In genomic region chr7:105106473-105106872, GRCh38 we compare ENCODE assay signal across 1 cellular context.
TF ChIP-seq lines count a peak whose summit lies in the region.

No MANE protein-coding gene starts in this region.

TF ChIP-seq in K562, 482 proteins besides CTCF, POLR2A, EP300 and RAD21 (continued from another document and continues in another):
- no peak for TF ChIP-seq KDM2B (CRISPR knock-in tag; IDR thresholded peaks at IDR 0.05)
- TF ChIP-seq, protein P1, sequence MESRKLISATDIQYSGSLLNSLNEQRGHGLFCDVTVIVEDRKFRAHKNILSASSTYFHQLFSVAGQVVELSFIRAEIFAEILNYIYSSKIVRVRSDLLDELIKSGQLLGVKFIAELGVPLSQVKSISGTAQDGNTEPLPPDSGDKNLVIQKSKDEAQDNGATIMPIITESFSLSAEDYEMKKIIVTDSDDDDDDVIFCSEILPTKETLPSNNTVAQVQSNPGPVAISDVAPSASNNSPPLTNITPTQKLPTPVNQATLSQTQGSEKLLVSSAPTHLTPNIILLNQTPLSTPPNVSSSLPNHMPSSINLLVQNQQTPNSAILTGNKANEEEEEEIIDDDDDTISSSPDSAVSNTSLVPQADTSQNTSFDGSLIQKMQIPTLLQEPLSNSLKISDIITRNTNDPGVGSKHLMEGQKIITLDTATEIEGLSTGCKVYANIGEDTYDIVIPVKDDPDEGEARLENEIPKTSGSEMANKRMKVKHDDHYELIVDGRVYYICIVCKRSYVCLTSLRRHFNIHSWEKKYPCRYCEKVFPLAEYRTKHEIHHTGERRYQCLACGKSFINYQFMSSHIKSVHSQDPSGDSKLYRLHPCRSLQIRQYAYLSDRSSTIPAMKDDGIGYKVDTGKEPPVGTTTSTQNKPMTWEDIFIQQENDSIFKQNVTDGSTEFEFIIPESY (CRISPR knock-in tag; IDR thresholded peaks at IDR 0.05), result no peak
- TF ChIP-seq ZKSCAN8 (CRISPR knock-in tag; IDR thresholded peaks at IDR 0.05), result no peak
- no peak for TF ChIP-seq SIX5 (IDR thresholded peaks at IDR 0.05; ENCODE audit: borderline replicate concordance in 1 of 2, insufficient read depth in 1 of 2, low read depth in 1 of 2, low read length in 2 of 2)
- TF ChIP-seq CCAR2 (IDR thresholded peaks at IDR 0.05; ENCODE audit: low read depth, low read length), result no peak
- TF ChIP-seq ZBED1 (IDR thresholded peaks at IDR 0.05), result no peak
- TF ChIP-seq DMBX1 (CRISPR knock-in tag; IDR thresholded peaks at IDR 0.05; ENCODE audit: borderline replicate concordance), result 0 out of 2 replicates have a peak, but pooled peaks have one; percentile 47
- no peak for TF ChIP-seq PHF8 (IDR thresholded peaks at IDR 0.05; ENCODE audit: borderline replicate concordance, low read length)
- TF ChIP-seq, protein P2, sequence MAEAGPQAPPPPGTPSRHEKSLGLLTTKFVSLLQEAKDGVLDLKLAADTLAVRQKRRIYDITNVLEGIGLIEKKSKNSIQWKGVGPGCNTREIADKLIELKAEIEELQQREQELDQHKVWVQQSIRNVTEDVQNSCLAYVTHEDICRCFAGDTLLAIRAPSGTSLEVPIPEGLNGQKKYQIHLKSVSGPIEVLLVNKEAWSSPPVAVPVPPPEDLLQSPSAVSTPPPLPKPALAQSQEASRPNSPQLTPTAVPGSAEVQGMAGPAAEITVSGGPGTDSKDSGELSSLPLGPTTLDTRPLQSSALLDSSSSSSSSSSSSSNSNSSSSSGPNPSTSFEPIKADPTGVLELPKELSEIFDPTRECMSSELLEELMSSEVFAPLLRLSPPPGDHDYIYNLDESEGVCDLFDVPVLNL (CRISPR knock-in tag; IDR thresholded peaks at IDR 0.05; ENCODE audit: low read depth), result no peak
- TF ChIP-seq HNRNPL (IDR thresholded peaks at IDR 0.05; ENCODE audit: low read depth, low read length), result no peak
- TF ChIP-seq, protein P3, sequence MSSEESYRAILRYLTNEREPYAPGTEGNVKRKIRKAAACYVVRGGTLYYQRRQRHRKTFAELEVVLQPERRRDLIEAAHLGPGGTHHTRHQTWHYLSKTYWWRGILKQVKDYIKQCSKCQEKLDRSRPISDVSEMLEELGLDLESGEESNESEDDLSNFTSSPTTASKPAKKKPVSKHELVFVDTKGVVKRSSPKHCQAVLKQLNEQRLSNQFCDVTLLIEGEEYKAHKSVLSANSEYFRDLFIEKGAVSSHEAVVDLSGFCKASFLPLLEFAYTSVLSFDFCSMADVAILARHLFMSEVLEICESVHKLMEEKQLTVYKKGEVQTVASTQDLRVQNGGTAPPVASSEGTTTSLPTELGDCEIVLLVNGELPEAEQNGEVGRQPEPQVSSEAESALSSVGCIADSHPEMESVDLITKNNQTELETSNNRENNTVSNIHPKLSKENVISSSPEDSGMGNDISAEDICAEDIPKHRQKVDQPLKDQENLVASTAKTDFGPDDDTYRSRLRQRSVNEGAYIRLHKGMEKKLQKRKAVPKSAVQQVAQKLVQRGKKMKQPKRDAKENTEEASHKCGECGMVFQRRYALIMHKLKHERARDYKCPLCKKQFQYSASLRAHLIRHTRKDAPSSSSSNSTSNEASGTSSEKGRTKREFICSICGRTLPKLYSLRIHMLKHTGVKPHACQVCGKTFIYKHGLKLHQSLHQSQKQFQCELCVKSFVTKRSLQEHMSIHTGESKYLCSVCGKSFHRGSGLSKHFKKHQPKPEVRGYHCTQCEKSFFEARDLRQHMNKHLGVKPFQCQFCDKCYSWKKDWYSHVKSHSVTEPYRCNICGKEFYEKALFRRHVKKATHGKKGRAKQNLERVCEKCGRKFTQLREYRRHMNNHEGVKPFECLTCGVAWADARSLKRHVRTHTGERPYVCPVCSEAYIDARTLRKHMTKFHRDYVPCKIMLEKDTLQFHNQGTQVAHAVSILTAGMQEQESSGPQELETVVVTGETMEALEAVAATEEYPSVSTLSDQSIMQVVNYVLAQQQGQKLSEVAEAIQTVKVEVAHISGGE (CRISPR knock-in tag; IDR thresholded peaks at IDR 0.05), result no peak
- TF ChIP-seq ZNF780A (CRISPR knock-in tag; IDR thresholded peaks at IDR 0.05), result no peak
- no peak for TF ChIP-seq MTA3 (IDR thresholded peaks at IDR 0.05; ENCODE audit: borderline replicate concordance)
- no peak for TF ChIP-seq FOXA1 (IDR thresholded peaks at IDR 0.05; ENCODE audit: borderline replicate concordance)
- TF ChIP-seq HEY1 (CRISPR knock-in tag; IDR thresholded peaks at IDR 0.05; ENCODE audit: borderline replicate concordance), result no peak
- TF ChIP-seq TSC22D4 (tag; IDR thresholded peaks at IDR 0.05), result no peak
- TF ChIP-seq KLF6 (CRISPR knock-in tag; IDR thresholded peaks at IDR 0.05; ENCODE audit: borderline replicate concordance), result peak; percentile 45; the same call in 1 of the 2 replicates
- TF ChIP-seq, protein P4, sequence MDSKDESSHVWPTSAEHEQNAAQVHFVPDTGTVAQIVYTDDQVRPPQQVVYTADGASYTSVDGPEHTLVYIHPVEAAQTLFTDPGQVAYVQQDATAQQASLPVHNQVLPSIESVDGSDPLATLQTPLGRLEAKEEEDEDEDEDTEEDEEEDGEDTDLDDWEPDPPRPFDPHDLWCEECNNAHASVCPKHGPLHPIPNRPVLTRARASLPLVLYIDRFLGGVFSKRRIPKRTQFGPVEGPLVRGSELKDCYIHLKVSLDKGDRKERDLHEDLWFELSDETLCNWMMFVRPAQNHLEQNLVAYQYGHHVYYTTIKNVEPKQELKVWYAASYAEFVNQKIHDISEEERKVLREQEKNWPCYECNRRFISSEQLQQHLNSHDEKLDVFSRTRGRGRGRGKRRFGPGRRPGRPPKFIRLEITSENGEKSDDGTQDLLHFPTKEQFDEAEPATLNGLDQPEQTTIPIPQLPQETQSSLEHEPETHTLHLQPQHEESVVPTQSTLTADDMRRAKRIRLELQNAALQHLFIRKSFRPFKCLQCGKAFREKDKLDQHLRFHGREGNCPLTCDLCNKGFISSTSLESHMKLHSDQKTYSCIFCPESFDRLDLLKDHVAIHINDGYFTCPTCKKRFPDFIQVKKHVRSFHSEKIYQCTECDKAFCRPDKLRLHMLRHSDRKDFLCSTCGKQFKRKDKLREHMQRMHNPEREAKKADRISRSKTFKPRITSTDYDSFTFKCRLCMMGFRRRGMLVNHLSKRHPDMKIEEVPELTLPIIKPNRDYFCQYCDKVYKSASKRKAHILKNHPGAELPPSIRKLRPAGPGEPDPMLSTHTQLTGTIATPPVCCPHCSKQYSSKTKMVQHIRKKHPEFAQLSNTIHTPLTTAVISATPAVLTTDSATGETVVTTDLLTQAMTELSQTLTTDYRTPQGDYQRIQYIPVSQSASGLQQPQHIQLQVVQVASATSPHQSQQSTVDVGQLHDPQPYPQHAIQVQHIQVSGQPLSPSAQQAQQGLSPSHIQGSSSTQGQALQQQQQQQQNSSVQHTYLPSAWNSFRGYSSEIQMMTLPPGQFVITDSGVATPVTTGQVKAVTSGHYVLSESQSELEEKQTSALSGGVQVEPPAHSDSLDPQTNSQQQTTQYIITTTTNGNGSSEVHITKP (IDR thresholded peaks at IDR 0.05; ENCODE audit: partially characterized antibody), result no peak
- no peak for TF ChIP-seq UBTF (IDR thresholded peaks at IDR 0.05; ENCODE audit: borderline replicate concordance in 1 of 2, low read depth in 2 of 2, low read length in 2 of 2)
- TF ChIP-seq RBM22 (IDR thresholded peaks at IDR 0.05; ENCODE audit: low read depth, low read length, poor library complexity, severe bottlenecking), result no peak
- TF ChIP-seq EGR1 (conservative IDR thresholded peaks at IDR 0.05), result no peak
- no peak for TF ChIP-seq HNRNPH1 (optimal IDR thresholded peaks at IDR 0.05; ENCODE audit: low read depth, low read length)
- TF ChIP-seq KAT7 (CRISPR knock-in tag; IDR thresholded peaks at IDR 0.05; ENCODE audit: borderline replicate concordance), result no peak
- TF ChIP-seq, protein P5, sequence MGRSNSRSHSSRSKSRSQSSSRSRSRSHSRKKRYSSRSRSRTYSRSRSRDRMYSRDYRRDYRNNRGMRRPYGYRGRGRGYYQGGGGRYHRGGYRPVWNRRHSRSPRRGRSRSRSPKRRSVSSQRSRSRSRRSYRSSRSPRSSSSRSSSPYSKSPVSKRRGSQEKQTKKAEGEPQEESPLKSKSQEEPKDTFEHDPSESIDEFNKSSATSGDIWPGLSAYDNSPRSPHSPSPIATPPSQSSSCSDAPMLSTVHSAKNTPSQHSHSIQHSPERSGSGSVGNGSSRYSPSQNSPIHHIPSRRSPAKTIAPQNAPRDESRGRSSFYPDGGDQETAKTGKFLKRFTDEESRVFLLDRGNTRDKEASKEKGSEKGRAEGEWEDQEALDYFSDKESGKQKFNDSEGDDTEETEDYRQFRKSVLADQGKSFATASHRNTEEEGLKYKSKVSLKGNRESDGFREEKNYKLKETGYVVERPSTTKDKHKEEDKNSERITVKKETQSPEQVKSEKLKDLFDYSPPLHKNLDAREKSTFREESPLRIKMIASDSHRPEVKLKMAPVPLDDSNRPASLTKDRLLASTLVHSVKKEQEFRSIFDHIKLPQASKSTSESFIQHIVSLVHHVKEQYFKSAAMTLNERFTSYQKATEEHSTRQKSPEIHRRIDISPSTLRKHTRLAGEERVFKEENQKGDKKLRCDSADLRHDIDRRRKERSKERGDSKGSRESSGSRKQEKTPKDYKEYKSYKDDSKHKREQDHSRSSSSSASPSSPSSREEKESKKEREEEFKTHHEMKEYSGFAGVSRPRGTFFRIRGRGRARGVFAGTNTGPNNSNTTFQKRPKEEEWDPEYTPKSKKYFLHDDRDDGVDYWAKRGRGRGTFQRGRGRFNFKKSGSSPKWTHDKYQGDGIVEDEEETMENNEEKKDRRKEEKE (IDR thresholded peaks at IDR 0.05; ENCODE audit: borderline replicate concordance in 1 of 2, control insufficient read depth in 1 of 2, low read depth in 2 of 2, low read length in 1 of 2), result no peak
- TF ChIP-seq ZFX (CRISPR knock-in tag; IDR thresholded peaks at IDR 0.05), result no peak
- TF ChIP-seq ARHGAP35 (IDR thresholded peaks at IDR 0.05; ENCODE audit: partially characterized antibody), result no peak
- no peak for TF ChIP-seq SP1 (CRISPR knock-in tag; IDR thresholded peaks at IDR 0.05)
- peak; percentile 85 for TF ChIP-seq ATF4 (CRISPR knock-in tag; IDR thresholded peaks at IDR 0.05)
- TF ChIP-seq MYBL2 (IDR thresholded peaks at IDR 0.05; ENCODE audit: low read depth), result no peak
- TF ChIP-seq MYBL2 (CRISPR knock-in tag; IDR thresholded peaks at IDR 0.05; ENCODE audit: borderline replicate concordance), result no peak
- no peak for TF ChIP-seq HES1 (IDR thresholded peaks at IDR 0.05; ENCODE audit: low read depth)
- TF ChIP-seq HBP1 (CRISPR knock-in tag; IDR thresholded peaks at IDR 0.05), result no peak
- TF ChIP-seq POLR2AphosphoS5 (IDR thresholded peaks at IDR 0.05; ENCODE audit: control insufficient read depth, insufficient read depth, low read depth, low read length), result no peak
- TF ChIP-seq THRAP3 (IDR thresholded peaks at IDR 0.05; ENCODE audit: borderline replicate concordance), result peak; percentile 27; the same call in 1 of the 2 replicates
- TF ChIP-seq TFE3 (CRISPR knock-in tag; IDR thresholded peaks at IDR 0.05), result no peak
- TF ChIP-seq, protein P6, sequence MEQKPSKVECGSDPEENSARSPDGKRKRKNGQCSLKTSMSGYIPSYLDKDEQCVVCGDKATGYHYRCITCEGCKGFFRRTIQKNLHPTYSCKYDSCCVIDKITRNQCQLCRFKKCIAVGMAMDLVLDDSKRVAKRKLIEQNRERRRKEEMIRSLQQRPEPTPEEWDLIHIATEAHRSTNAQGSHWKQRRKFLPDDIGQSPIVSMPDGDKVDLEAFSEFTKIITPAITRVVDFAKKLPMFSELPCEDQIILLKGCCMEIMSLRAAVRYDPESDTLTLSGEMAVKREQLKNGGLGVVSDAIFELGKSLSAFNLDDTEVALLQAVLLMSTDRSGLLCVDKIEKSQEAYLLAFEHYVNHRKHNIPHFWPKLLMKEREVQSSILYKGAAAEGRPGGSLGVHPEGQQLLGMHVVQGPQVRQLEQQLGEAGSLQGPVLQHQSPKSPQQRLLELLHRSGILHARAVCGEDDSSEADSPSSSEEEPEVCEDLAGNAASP (IDR thresholded peaks at IDR 0.05), result no peak
